ENCODE assay signal across 9 cellular contexts in the genomic region with DNA sequence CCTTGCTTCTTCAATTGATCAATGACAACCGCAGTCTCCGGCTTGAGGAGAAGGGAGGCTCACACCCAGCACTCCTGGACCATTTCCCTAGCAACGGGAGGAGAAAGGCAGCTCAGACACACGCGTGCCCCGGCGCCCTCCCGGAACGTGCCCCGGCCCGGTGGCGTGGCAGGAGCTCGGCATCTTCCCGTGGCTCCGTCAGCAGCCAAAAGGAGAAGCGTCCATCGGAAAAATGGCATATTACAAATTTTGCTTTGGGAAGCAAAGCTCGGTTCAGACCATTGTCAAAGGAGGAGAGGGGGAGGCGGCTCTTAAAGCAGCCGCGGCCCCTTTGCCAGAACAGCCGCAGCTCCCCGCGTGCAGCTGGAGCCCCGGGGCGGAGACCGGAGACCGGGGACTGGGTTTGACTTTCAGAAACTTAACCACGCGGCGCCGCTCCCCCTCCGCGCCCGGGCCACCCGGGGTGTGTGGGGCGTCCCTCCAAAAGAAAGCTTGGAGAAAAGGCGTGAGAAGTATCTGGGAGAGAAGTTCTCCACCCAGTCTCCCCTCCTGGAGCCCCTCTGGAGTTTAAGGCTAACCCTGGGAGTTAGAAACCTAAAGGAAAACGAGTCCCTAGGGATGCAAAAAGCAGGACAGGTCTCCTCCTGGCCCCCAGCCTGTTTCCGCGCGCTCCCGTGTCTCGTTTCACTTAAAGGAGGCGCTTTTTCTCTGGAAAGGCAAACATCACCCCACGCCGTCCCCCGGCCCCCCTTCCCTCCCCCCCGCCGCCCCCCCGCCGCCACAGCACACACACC. TPM values are rescaled to one million over a fixed set of nuclear protein-coding genes. Genes with fewer than 3 reads are reported as not detected.
DNase-seq lines count a peak whose midpoint lies in the region; ATAC-seq and TF ChIP-seq lines count a peak whose summit lies in the region.
"Had no signal": no experiment of that assay in that cellular context is flagged by ENCODE, and none has a peak within 500 bp of the region (broad histone marks: within the 10 kb centered on the region; RNA-seq: fewer than 3 reads in every experiment).

No MANE protein-coding gene starts in this region.

- H3K27me3 ChIP-seq in H7 (ENCODE audit: control insufficient read depth, insufficient read depth, low read length) (peaks cover 33% of the 10 kb centered on the region), spleen (replicated peaks in 1 of 7) (peaks cover 0 to 47% (median 23%) of the 10 kb centered on the region in 7 donors)

- TF ChIP-seq POLR2A in spleen (IDR thresholded peaks at IDR 0.05), result no peak

- peak overlapping the region; percentile 38 for H3K4me3 ChIP-seq in H7 (ENCODE audit: insufficient read depth, low read depth, low read length)
- peak overlapping the region in 6 of 8 donors; percentile 3 to 59 (median 32) for H3K4me3 ChIP-seq in spleen

- no peak for TF ChIP-seq CTCF in spleen (IDR thresholded peaks at IDR 0.05 in 8 of 11, conservative IDR thresholded peaks at IDR 0.05 in 3 of 11)

- 2 to 4% (median 3%) methylated on average over 38 to 50 of the region's 52 CpGs for WGBS in spleen, 5 donors

- H3K4me1 ChIP-seq in spleen, result peaks cover 0 to 15% (median 6%) of the 10 kb centered on the region in 6 donors

- no peaks in the 10 kb centered on the region for H3K9me3 ChIP-seq in spleen

- no peak for ATAC-seq in HG02884 (IDR thresholded peaks at IDR 0.05; ENCODE audit: unreplicated experiment)

- no peaks in the 10 kb centered on the region for H3K36me3 ChIP-seq in H7 (replicated peaks; ENCODE audit: control insufficient read depth, insufficient read depth, low read length)
- no peaks in the 10 kb centered on the region for H3K36me3 ChIP-seq in spleen

- DNase-seq in H7 (peak; percentile 67), NCI-H510A (lab: John Stamatoyannopoulos, UW) (peak; percentile 21), caudate nucleus (lab: John Stamatoyannopoulos, UW) (peak in 53 of 61 donors; percentile 19 to 83 (median 56)), iris pigment epithelial cell (ENCODE audit: low read depth) (peak; percentile 17), spleen (peak; percentile 70), NCI-H2196 treated with DMSO at 0.1 percent for 48 hours (lab: John Stamatoyannopoulos, UW; ENCODE audit: unreplicated experiment) (no peak), NCI-H2196 (lab: John Stamatoyannopoulos, UW; ENCODE audit: unreplicated experiment) (no peak)

- intact Hi-C loops in spleen (cut with DNase I; ENCODE audit: low total_unique reads), result no loop called here

- peak overlapping the region; percentile 40 for H3K27ac ChIP-seq in caudate nucleus (ENCODE audit: low read depth, low read length)
- H3K27ac ChIP-seq in spleen, result no peak overlapping the region

RNA-seq across cellular contexts. Expression of gene PPFIA2, which starts 0.5 kb away (rescaled TPM):
- 0.03 TPM in 1 of 2 replicates, not detected in the other for total RNA-seq in H7 (2014; rRNA removed; shearing (Covaris generic))
- 1 to 10 TPM in 1 of 7 donors, under 1 TPM in 4, not detected in 2; 0.20 to 1.1 (median 0.88) TPM for total RNA-seq in spleen
- under 1 TPM; 0.04 to 0.16 (median 0.05) TPM for polyA plus RNA-seq in spleen
- total RNA-seq: SK-MEL-5 had no signal

Comparison
In these comparisons a context has a peak if more than half of its experiments do, and no peak if none do; other contexts are left out.
1. DNase-seq: peak in H7 (single experiment), NCI-H510A (single experiment), caudate nucleus (53 of 61), iris pigment epithelial cell (single experiment) and spleen (single experiment); none in NCI-H2196 treated with DMSO at 0.1 percent for 48 hours (single experiment) and NCI-H2196 (single experiment).